In genomic region chr6:116511424-116512131, GRCh38 we compare ENCODE assay signal across 8 cellular contexts. TPM values are rescaled to one million over a fixed set of nuclear protein-coding genes. Genes with fewer than 3 reads are reported as not detected.
A peak's percentile ranks its signal among the peaks of the same experiment; 100 is the strongest.
DNase-seq lines count a peak whose midpoint lies in the region; ATAC-seq, FAIRE-seq and TF ChIP-seq lines count a peak whose summit lies in the region.

A gene with protein sequence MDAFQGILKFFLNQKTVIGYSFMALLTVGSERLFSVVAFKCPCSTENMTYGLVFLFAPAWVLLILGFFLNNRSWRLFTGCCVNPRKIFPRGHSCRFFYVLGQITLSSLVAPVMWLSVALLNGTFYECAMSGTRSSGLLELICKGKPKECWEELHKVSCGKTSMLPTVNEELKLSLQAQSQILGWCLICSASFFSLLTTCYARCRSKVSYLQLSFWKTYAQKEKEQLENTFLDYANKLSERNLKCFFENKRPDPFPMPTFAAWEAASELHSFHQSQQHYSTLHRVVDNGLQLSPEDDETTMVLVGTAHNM (plus strand): TSS chr6:116511639. CDS start chr6:116511697, 58 bp downstream.

- intact Hi-C loops in colonic mucosa (cut with DNase I) = no loop called here

- WGBS in lung, 2 donors = 44 to 63% methylated on average over 10 of the region's 10 CpGs

- H3K9me3 ChIP-seq in MM.1S (replicated peaks; ENCODE audit: insufficient read depth, low read length) (no peaks in the 10 kb centered on the region), colonic mucosa (no peaks in the 10 kb centered on the region), lung (ENCODE audit: control insufficient read depth in 2 of 2, insufficient read depth in 1 of 2, low read length in 1 of 2) (no peaks in the 10 kb centered on the region)

- H3K9me2 ChIP-seq in MM.1S (replicated peaks; ENCODE audit: insufficient read depth, low read length) = no peaks in the 10 kb centered on the region

- H3K27me3 ChIP-seq in MM.1S (replicated peaks; ENCODE audit: insufficient read depth, low read length) (no peaks in the 10 kb centered on the region), colonic mucosa (no peaks in the 10 kb centered on the region), lung (ENCODE audit: control insufficient read depth, insufficient read depth) (no peaks in the 10 kb centered on the region)

- peaks cover 18% of the 10 kb centered on the region for H3F3A ChIP-seq in MM.1S (ENCODE audit: insufficient read depth, low read length)

- ATAC-seq in lung (ENCODE audit: insufficient read depth, low FRiP score) (peak; percentile 80), GM21737 (IDR thresholded peaks at IDR 0.05; ENCODE audit: unreplicated experiment) (no peak)

- H3K79me2 ChIP-seq in MM.1S (ENCODE audit: low read length) = no peaks in the 10 kb centered on the region

- DNase-seq in DMS114 treated with DMSO at 0.1 percent for 48 hours (lab: John Stamatoyannopoulos, UW; ENCODE audit: unreplicated experiment) (peak; percentile 64), MM.1S (peak; percentile 61), colonic mucosa (peak; percentile 24), lung (ENCODE audit: low spot score) (peak; percentile 31), urothelium cell line (ENCODE audit: low spot score) (peak; percentile 56), HK-2 (ENCODE audit: unreplicated experiment) (no peak), NCI-H1436 (lab: John Stamatoyannopoulos, UW) (no peak)

- H3K4me1 ChIP-seq in MM.1S (ENCODE audit: low read length) = peaks cover 21% of the 10 kb centered on the region
- H3K4me1 ChIP-seq in colonic mucosa = no peaks in the 10 kb centered on the region
- H3K4me1 ChIP-seq in lung (ENCODE audit: control insufficient read depth in 2 of 2, insufficient read depth in 2 of 2, low read length in 2 of 2) = no peaks in the 10 kb centered on the region

- peak within 1 kb of the TSS; percentile 60 for H3K9ac ChIP-seq in MM.1S (ENCODE audit: low read length)
- peak within 1 kb of the TSS; percentile 43 to 58 for H3K9ac ChIP-seq in colonic mucosa (ENCODE audit: low read depth in 2 of 2, low read length in 2 of 2)

- peak within 1 kb of the TSS; percentile 66 for H3K4me3 ChIP-seq in MM.1S (ENCODE audit: low read length)
- H3K4me3 ChIP-seq in colonic mucosa = peak within 1 kb of the TSS; percentile 11
- peak within 1 kb of the TSS; percentile 32 for H3K4me3 ChIP-seq in lung

- FAIRE-seq in urothelium cell line (lab: Jason Lieb, UNC) = no peak

- no peaks in the 10 kb centered on the region for H3K36me3 ChIP-seq in MM.1S (replicated peaks; ENCODE audit: insufficient read depth, low read length)
- H3K36me3 ChIP-seq in colonic mucosa = no peaks in the 10 kb centered on the region
- H3K36me3 ChIP-seq in lung (ENCODE audit: control insufficient read depth in 2 of 2, insufficient read depth in 2 of 2, low read length in 2 of 2) = peaks cover 0 to 7% of the 10 kb centered on the region in 2 donors

- no peaks in the 10 kb centered on the region for H4K20me1 ChIP-seq in MM.1S (ENCODE audit: insufficient read depth, low read length)

- peak within 1 kb of the TSS; percentile 88 for H3K4me2 ChIP-seq in MM.1S (ENCODE audit: low read depth, low read length)

- TF ChIP-seq CTCF in MM.1S (IDR thresholded peaks at IDR 0.05; ENCODE audit: low read length) = peak; percentile 60
- peak; percentile 41 for TF ChIP-seq CTCF in colonic mucosa (IDR thresholded peaks at IDR 0.05)
- TF ChIP-seq CTCF in lung (IDR thresholded peaks at IDR 0.05; ENCODE audit: control extremely low read depth, extremely low read depth) = peak; percentile 40

- H3K27ac ChIP-seq in MM.1S (ENCODE audit: low read length) = peak within 1 kb of the TSS; percentile 88
- H3K27ac ChIP-seq in colonic mucosa = peak within 1 kb of the TSS; percentile 58
- H3K27ac ChIP-seq in lung (ENCODE audit: low read depth in 1 of 2, low read length in 1 of 2) = peak within 1 kb of the TSS; percentile 92 to 94

- peak within 1 kb of the TSS; percentile 82 for H2AFZ ChIP-seq in MM.1S (ENCODE audit: low read length)

RNA-seq across cellular contexts. Expression of the gene that starts here (rescaled TPM):
- total RNA-seq in colonic mucosa = under 1 TPM; 0.20 to 0.37 TPM
- 1 to 10 TPM; 1.3 to 3.0 TPM for total RNA-seq in lung
- under 1 TPM; 0.41 to 0.69 TPM for polyA plus RNA-seq in lung

Comparison
In these comparisons a context has a peak if more than half of its experiments do, and no peak if none do; other contexts are left out.
1. Peak in DNase-seq, H3K4me3 ChIP-seq, H3K27ac ChIP-seq and H3K9ac ChIP-seq in colonic mucosa; RNA of the gene not detected or under 1 TPM.
2. DNase-seq: peak in DMS114 treated with DMSO at 0.1 percent for 48 hours (single experiment), MM.1S (single experiment), lung (single experiment) and urothelium cell line (single experiment); none in HK-2 (single experiment) and NCI-H1436 (single experiment).
3. H3K4me3 ChIP-seq: peak in every context shown above with its lines; median percentile 66 in MM.1S; 32 in lung; 11 in colonic mucosa.
4. Peak in every context shown above with its lines, with median percentiles within 50 percentile points of each other: H3K27ac ChIP-seq and CTCF ChIP-seq.